ENCODE assay signal across 8 cellular contexts in genomic region chr19:2782357-2782935, GRCh38. TPM values are rescaled to one million over a fixed set of nuclear protein-coding genes. Genes with fewer than 3 reads are reported as not detected.
DNase-seq lines count a peak whose midpoint lies in the region; TF ChIP-seq lines count a peak whose summit lies in the region.

No MANE protein-coding gene starts in this region.

- CTCF ChIA-PET in RWPE1 (lab: Yijun Ruan, JAX), result interaction anchor here (1.1 kb wide), 1 partner anchor 134 kb away, joined by 3 read pairs; no protein-coding TSS in a partner anchor

- H3K4me1 ChIP-seq in esophagus (ENCODE audit: control insufficient read depth in 2 of 2, insufficient read depth in 2 of 2, low read length in 1 of 2), result peaks cover 2 to 5% of the 10 kb centered on the region in 2 donors

- POLR2A ChIA-PET in RWPE1 (lab: Yijun Ruan, JAX; ENCODE audit: low non-redundant PET), result no interaction called here

- TF ChIP-seq CTCF in GM12875 (IDR thresholded peaks at IDR 0.05; ENCODE audit: borderline replicate concordance, insufficient read depth, low read depth, low read length), result no peak
- no peak for TF ChIP-seq CTCF in RWPE1 (conservative IDR thresholded peaks at IDR 0.05; ENCODE audit: low read depth)
- TF ChIP-seq CTCF in retinal pigment epithelial cell (conservative IDR thresholded peaks at IDR 0.05; ENCODE audit: low read depth, low read length), result no peak

- H3K27ac ChIP-seq in RWPE1 (peak overlapping the region; percentile 79), esophagus (ENCODE audit: low read depth in 2 of 2, low read length in 1 of 2) (peak overlapping the region; percentile 85 to 90)

- H3K36me3 ChIP-seq in esophagus (ENCODE audit: control insufficient read depth in 2 of 2, insufficient read depth in 2 of 2, low read length in 1 of 2), result peaks cover 0 to 5% of the 10 kb centered on the region in 2 donors

- DNase-seq in RWPE1 (ENCODE audit: low spot score), result no peak
- no peak for DNase-seq in retinal pigment epithelial cell (ENCODE audit: low read depth)
- DNase-seq in germinal center (ENCODE audit: low spot score), result no peak
- DNase-seq in RPMI8226, result no peak
- DNase-seq in NOMO-1 treated with DMSO at 0.1 percent for 48 hours (lab: John Stamatoyannopoulos, UW; ENCODE audit: unreplicated experiment), result no peak
- DNase-seq in SK-N-DZ (ENCODE audit: low spot score), result no peak

- 1 to 2% methylated on average over 24 of the region's 24 CpGs for WGBS in esophagus, 2 donors

- H3K27me3 ChIP-seq in esophagus (ENCODE audit: control insufficient read depth in 1 of 2, insufficient read depth in 2 of 2, low read length in 2 of 2), result no peaks in the 10 kb centered on the region

- H3K4me3 ChIP-seq in GM12875 (ENCODE audit: low read depth, low read length), result peak overlapping the region; percentile 100
- peak overlapping the region; percentile 83 to 92 for H3K4me3 ChIP-seq in esophagus (ENCODE audit: low read depth in 1 of 2, low read length in 2 of 2)
- H3K4me3 ChIP-seq in retinal pigment epithelial cell (ENCODE audit: low read length), result peak overlapping the region; percentile 99

- H3K9me3 ChIP-seq in esophagus (ENCODE audit: control insufficient read depth in 2 of 2, insufficient read depth in 1 of 2, low read depth in 1 of 2, low read length in 1 of 2), result no peaks in the 10 kb centered on the region

RNA-seq across cellular contexts. Expression of gene SGTA, which starts 0.6 kb away (rescaled TPM):
- polyA plus RNA-seq in esophagus, result 10 to 100 TPM; 42.5 to 56.1 TPM
- polyA plus RNA-seq in SK-N-DZ (2014; cell fraction: cytosol; rRNA removed), result 105 and 108 TPM in 2 replicates
- polyA plus RNA-seq in SK-N-DZ (2014; cell fraction: nucleus; rRNA removed), result 59.3 and 61.9 TPM in 2 replicates

RNA-seq across cellular contexts. Expression of gene THOP1, which starts 2.9 kb away (rescaled TPM):
- 10 to 100 TPM; 56.5 to 77.4 TPM for polyA plus RNA-seq in esophagus
- polyA plus RNA-seq in SK-N-DZ (2014; cell fraction: cytosol; rRNA removed), result 166 and 167 TPM in 2 replicates
- 439 and 561 TPM in 2 replicates for polyA plus RNA-seq in SK-N-DZ (2014; cell fraction: nucleus; rRNA removed)

RNA-seq across cellular contexts. Expression of gene ZNF554, which starts 37.2 kb away (rescaled TPM):
- 1 to 10 TPM; 1.5 to 4.9 TPM for polyA plus RNA-seq in esophagus
- polyA plus RNA-seq in SK-N-DZ (2014; cell fraction: cytosol; rRNA removed), result 4.3 and 4.6 TPM in 2 replicates
- 4.8 and 6.7 TPM in 2 replicates for polyA plus RNA-seq in SK-N-DZ (2014; cell fraction: nucleus; rRNA removed)

RNA-seq across cellular contexts. Expression of gene SLC39A3, which starts 42.6 kb away (rescaled TPM):
- 10 to 100 TPM; 13.0 to 19.8 TPM for polyA plus RNA-seq in esophagus
- polyA plus RNA-seq in SK-N-DZ (2014; cell fraction: cytosol; rRNA removed), result 63.6 and 76.7 TPM in 2 replicates
- 30.9 and 33.5 TPM in 2 replicates for polyA plus RNA-seq in SK-N-DZ (2014; cell fraction: nucleus; rRNA removed)

RNA-seq across cellular contexts. Expression of gene ZNF555, which starts 58.8 kb away (rescaled TPM):
- polyA plus RNA-seq in esophagus, result 1 to 10 TPM; 1.2 to 2.4 TPM
- polyA plus RNA-seq in SK-N-DZ (2014; cell fraction: cytosol; rRNA removed), result 4.3 and 4.4 TPM in 2 replicates
- polyA plus RNA-seq in SK-N-DZ (2014; cell fraction: nucleus; rRNA removed), result 3.9 and 5.0 TPM in 2 replicates
